Comparison of ENCODE assay signal across 1 cellular context in the genomic region with DNA sequence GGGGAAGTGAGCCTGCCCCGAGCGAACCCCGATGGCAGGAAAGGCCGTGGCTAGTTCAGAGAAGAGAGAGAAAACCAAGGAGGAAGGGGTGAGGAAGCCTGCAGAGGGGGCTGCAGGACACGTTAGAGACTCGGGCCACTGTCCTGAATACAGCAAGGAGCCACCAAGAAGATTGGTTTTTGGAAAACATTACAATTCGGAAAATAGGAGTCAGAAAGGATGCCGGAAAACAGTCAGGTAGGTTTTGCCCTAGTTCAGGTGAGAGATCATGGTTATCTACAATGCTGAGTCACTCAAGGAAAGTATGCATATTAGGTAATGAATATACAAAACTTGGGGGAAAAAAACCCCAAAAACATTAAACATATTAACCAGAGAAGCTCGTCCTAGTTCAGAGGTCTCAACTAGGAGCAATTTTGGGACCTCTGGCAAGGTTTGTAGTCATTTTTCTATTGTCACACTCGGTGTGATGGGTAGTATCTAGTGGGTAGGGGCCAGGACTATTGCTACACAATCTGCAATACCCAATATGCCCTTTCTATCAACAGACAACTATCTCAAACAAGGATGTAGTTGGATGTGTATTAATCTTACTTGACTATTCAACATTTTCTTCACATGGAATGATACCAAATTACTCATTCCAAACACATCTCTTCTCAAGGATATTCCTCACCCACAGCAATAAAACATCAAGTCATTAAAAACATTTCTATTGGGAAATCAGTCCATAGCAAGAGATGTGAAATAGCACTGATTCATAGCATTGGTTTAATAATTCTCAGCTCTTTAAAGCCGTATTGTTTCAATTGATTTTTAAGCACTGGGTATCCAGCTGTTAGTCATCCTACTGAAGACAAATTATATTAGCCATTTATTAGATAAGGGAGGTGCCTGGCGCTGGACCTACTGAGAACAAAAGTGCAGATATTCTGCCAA.
TF ChIP-seq lines count a peak whose summit lies in the region.

No MANE protein-coding gene starts in this region.

TF ChIP-seq in HCT116, 20 proteins besides CTCF, POLR2A, EP300 and RAD21 (continued from another document):
- TF ChIP-seq SRF (IDR thresholded peaks at IDR 0.05; ENCODE audit: low read depth) (peak; percentile 72; the same call in 1 of the 2 replicates), CBX3 (IDR thresholded peaks at IDR 0.05; ENCODE audit: low read depth) (peak; percentile 92), EZH2phosphoT487 (IDR thresholded peaks at IDR 0.05; ENCODE audit: borderline replicate concordance) (no peak)
